23 cellular contexts compared by ENCODE assay signal in the genomic region with DNA sequence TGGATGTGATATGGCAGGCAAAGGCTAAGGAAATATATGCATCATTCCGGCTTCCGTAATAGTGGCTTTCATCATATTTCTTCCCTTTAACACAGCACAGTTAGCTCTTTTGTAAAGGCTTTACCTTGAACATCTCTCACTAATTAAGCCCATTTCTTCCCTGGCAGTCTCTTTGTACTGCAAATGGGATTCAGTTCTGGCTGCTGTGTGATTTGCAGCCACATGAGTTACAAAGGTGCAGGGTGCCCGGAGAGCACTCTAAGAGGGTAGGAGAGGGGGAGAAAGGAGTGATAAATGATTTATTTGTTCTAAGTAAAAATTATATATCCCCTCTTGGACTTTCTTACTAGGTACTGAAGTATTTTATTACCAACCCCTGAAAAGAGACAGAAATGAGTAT.
"Had no signal": no experiment of that assay in that cellular context is flagged by ENCODE, and none has a peak within 500 bp of the region (broad histone marks: within the 10 kb centered on the region; RNA-seq: fewer than 3 reads in every experiment).

No MANE protein-coding gene starts in this region.

- H3K36me3 ChIP-seq: Peyer's patch, SJCRH30 had no signal

- H3K4me2 ChIP-seq: KMS-11, PC-9 had no signal

- DNase-seq: Kasumi-1, MM.1S, NCI-H1092 treated with DMSO at 0.1 percent for 48 hours, NCI-H1436, NCI-H187, NCI-H2029, NCI-H2081 treated with DMSO at 0.1 percent for 48 hours, NCI-H2171, NCI-H226, NCI-H446, NCI-H510A, NCI-H524 treated with DMSO at 0.1 percent for 48 hours, NCI-H69, NCI-H774, Peyer's patch, SHP77 treated with DMSO at 0.1 percent for 48 hours, SJCRH30 had no signal

- H3K27me3 Mint-ChIP-seq: IgD-negative memory B cell had no signal

- H3K27me3 ChIP-seq: Peyer's patch, SJCRH30 had no signal

- H3K9me3 ChIP-seq: Peyer's patch, SJCRH30 had no signal

- H3K4me3 ChIP-seq: K562, PC-9, Peyer's patch, SJCRH30 had no signal

- H3K9me3 Mint-ChIP-seq: IgD-negative memory B cell had no signal

- H3K27ac Mint-ChIP-seq: IgD-negative memory B cell had no signal

- H3K9ac ChIP-seq: KMS-11 had no signal

- H3K4me3 Mint-ChIP-seq: IgD-negative memory B cell had no signal

- ATAC-seq: K562, Right ventricle myocardium inferior, SK-N-SH treated with all-trans-retinoic acid at 6 μM for 48 hours had no signal

- H3K4me1 Mint-ChIP-seq: IgD-negative memory B cell had no signal

- H3K4me1 ChIP-seq: SJCRH30 had no signal

- H2AFZ ChIP-seq: PC-9 had no signal

- H3K27ac ChIP-seq: KMS-11, PC-9, Peyer's patch, SJCRH30 had no signal
